28 cellular contexts compared by ENCODE assay signal in the genomic region with DNA sequence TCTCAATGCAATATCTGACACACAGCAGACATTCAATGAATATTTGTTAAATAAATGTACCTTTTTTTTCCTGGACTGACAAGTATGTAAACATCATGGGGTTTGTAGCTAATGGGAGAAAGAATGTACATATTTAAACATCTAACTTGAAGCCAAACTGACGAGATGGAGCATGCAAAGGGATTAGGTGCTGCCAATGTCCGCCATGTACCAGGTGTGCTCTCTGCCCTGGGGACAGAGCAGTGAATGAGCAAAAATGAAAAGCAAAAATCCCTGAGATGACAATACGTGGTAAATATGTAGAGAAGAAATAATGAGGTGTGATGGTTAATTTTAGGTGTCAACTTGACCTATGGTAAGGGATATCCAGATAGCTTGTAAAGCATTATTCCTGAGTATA.
"Had no signal": no experiment of that assay in that cellular context is flagged by ENCODE, and none has a peak within 500 bp of the region (broad histone marks: within the 10 kb centered on the region; RNA-seq: fewer than 3 reads in every experiment).

No MANE protein-coding gene starts in this region.

- H3K36me3 Mint-ChIP-seq: stimulated activated effector memory CD8-positive, alpha-beta T cell treated with anti-CD3 and anti-CD28 coated beads, Interleukin-12 subunit alpha, Interleukin-12 subunit beta, amount 100 ng/mL, for 72 hours; stimulated activated memory B cell treated with anti-CD40 and anti-IgM and Interleukin-4, amounts not matched to agents 10 μg/mL and 1 μg/mL and 100 μg/mL, for 72 hours; stimulated activated naive B cell treated with anti-CD40 and anti-IgM and Interleukin-4, amounts not matched to agents 10 μg/mL and 1 μg/mL and 100 μg/mL, for 72 hours; type B pancreatic cell had no signal

- H3K4me1 Mint-ChIP-seq: stimulated activated effector memory CD8-positive, alpha-beta T cell treated with anti-CD3 and anti-CD28 coated beads, Interleukin-12 subunit alpha, Interleukin-12 subunit beta, amount 100 ng/mL, for 72 hours; stimulated activated memory B cell treated with anti-CD40 and anti-IgM and Interleukin-4, amounts not matched to agents 10 μg/mL and 1 μg/mL and 100 μg/mL, for 72 hours; stimulated activated naive B cell treated with anti-CD40 and anti-IgM and Interleukin-4, amounts not matched to agents 10 μg/mL and 1 μg/mL and 100 μg/mL, for 72 hours; stimulated activated naive CD8-positive, alpha-beta T cell treated with anti-CD3 and anti-CD28 coated beads, Interleukin-15, amount 100 ng/mL, for 72 hours had no signal

- ATAC-seq: stimulated activated effector memory CD8-positive, alpha-beta T cell treated with anti-CD3 and anti-CD28 coated beads, Interleukin-12 subunit alpha, Interleukin-12 subunit beta, amount 100 ng/mL, for 72 hours; stimulated activated memory B cell treated with anti-CD40 and anti-IgM and Interleukin-4, amounts not matched to agents 10 μg/mL and 1 μg/mL and 100 μg/mL, for 72 hours; stimulated activated naive B cell treated with anti-CD40 and anti-IgM and Interleukin-4, amounts not matched to agents 10 μg/mL and 1 μg/mL and 100 μg/mL, for 72 hours; stimulated activated naive CD8-positive, alpha-beta T cell treated with anti-CD3 and anti-CD28 coated beads, Interleukin-15, amount 100 ng/mL, for 72 hours; stimulated activated naive CD8-positive, alpha-beta T cell treated with anti-CD3 and anti-CD28 coated beads, Interleukin-15, Interleukin-2, amounts not matched to agents 100 U/mL and 50 U/mL, for 24 hours; upper lobe of right lung had no signal

- H3K27me3 Mint-ChIP-seq: stimulated activated memory B cell treated with anti-CD40 and anti-IgM and Interleukin-4, amounts not matched to agents 10 μg/mL and 1 μg/mL and 100 μg/mL, for 72 hours; stimulated activated naive B cell treated with anti-CD40 and anti-IgM and Interleukin-4, amounts not matched to agents 10 μg/mL and 1 μg/mL and 100 μg/mL, for 72 hours; stimulated activated naive CD8-positive, alpha-beta T cell treated with anti-CD3 and anti-CD28 coated beads, Interleukin-15, amount 100 ng/mL, for 72 hours; stimulated activated naive CD8-positive, alpha-beta T cell treated with anti-CD3 and anti-CD28 coated beads, Interleukin-15, Interleukin-2, amounts not matched to agents 100 ng/mL and 50 ng/mL, for 24 hours had no signal

- H3K36me3 ChIP-seq: stomach, suprapubic skin, thoracic aorta, thyroid gland, tibial artery, tibial nerve, transverse colon, upper lobe of left lung, upper lobe of right lung, uterus, vagina had no signal

- DNase-seq: stimulated activated CD4-positive, alpha-beta T cell treated with anti-CD3 and anti-CD28 coated beads, Interleukin-2, amount 100 ng/mL, for 48 hours; stimulated activated CD4-positive, alpha-beta T cell treated with anti-CD3 and anti-CD28 coated beads, Interleukin-4, amount 100 ng/mL, for 1 hour; stimulated activated CD4-positive, alpha-beta T cell treated with anti-CD3 and anti-CD28 coated beads, Interleukin-4, amount 100 ng/mL, for 24 hours; stimulated activated CD4-positive, alpha-beta T cell treated with anti-CD3 and anti-CD28 coated beads, Interleukin-4, amount 100 ng/mL, for 4 hours; stimulated activated CD8-positive, alpha-beta memory T cell treated with anti-CD3 and anti-CD28 coated beads, Interleukin-4, amount 100 ng/mL, for 48 hours; stimulated activated naive B cell treated with anti-CD40 and anti-IgM and Interleukin-4, amounts not matched to agents 10 μg/mL and 1 μg/mL and 100 μg/mL, for 72 hours; stimulated activated naive CD4-positive, alpha-beta T cell; stimulated activated naive CD4-positive, alpha-beta T cell treated with Interleukin-2 at 50 U/mL for 16 hours; stimulated activated naive CD8-positive, alpha-beta T cell treated with anti-CD3 and anti-CD28 coated beads, Interleukin-15, amount 100 ng/mL, for 72 hours; stimulated activated naive CD8-positive, alpha-beta T cell treated with anti-CD3 and anti-CD28 coated beads, Interleukin-15, Interleukin-2, amounts not matched to agents 100 U/mL and 50 U/mL, for 24 hours; stomach; substantia nigra; testis; thyroid gland; tibial artery; transverse colon; upper lobe of left lung; upper lobe of right lung; uterus had no signal

- H3K4me3 ChIP-seq: stomach, suprapubic skin, testis, thoracic aorta, thyroid gland, tibial artery, tibial nerve, transverse colon, upper lobe of left lung, upper lobe of right lung, uterus, vagina had no signal

- FAIRE-seq: urothelium cell line had no signal

- H3K27me3 ChIP-seq: stomach, suprapubic skin, testis, thyroid gland, tibial artery, tibial nerve, transverse colon, upper lobe of left lung, upper lobe of right lung, uterus, vagina had no signal

- H3K27ac ChIP-seq: stomach, suprapubic skin, testis, thoracic aorta, thyroid gland, tibial artery, tibial nerve, transverse colon, upper lobe of left lung, upper lobe of right lung, uterus, vagina had no signal

- H3K4me1 ChIP-seq: stomach, suprapubic skin, testis, thyroid gland, tibial artery, tibial nerve, transverse colon, upper lobe of left lung, upper lobe of right lung, uterus, vagina had no signal

- H3K4me3 Mint-ChIP-seq: stimulated activated effector memory CD8-positive, alpha-beta T cell treated with anti-CD3 and anti-CD28 coated beads, Interleukin-12 subunit alpha, Interleukin-12 subunit beta, amount 100 ng/mL, for 72 hours; stimulated activated memory B cell treated with anti-CD40 and anti-IgM and Interleukin-4, amounts not matched to agents 10 μg/mL and 1 μg/mL and 100 μg/mL, for 72 hours; stimulated activated naive B cell treated with anti-CD40 and anti-IgM and Interleukin-4, amounts not matched to agents 10 μg/mL and 1 μg/mL and 100 μg/mL, for 72 hours; stimulated activated naive CD8-positive, alpha-beta T cell treated with anti-CD3 and anti-CD28 coated beads, Interleukin-15, amount 100 ng/mL, for 72 hours; stimulated activated naive CD8-positive, alpha-beta T cell treated with anti-CD3 and anti-CD28 coated beads, Interleukin-15, Interleukin-2, amounts not matched to agents 100 ng/mL and 50 ng/mL, for 24 hours; type B pancreatic cell had no signal

- H3K27ac Mint-ChIP-seq: stimulated activated effector memory CD8-positive, alpha-beta T cell treated with anti-CD3 and anti-CD28 coated beads, Interleukin-12 subunit alpha, Interleukin-12 subunit beta, amount 100 ng/mL, for 72 hours; stimulated activated memory B cell treated with anti-CD40 and anti-IgM and Interleukin-4, amounts not matched to agents 10 μg/mL and 1 μg/mL and 100 μg/mL, for 72 hours; stimulated activated naive B cell treated with anti-CD40 and anti-IgM and Interleukin-4, amounts not matched to agents 10 μg/mL and 1 μg/mL and 100 μg/mL, for 72 hours; stimulated activated naive CD8-positive, alpha-beta T cell treated with anti-CD3 and anti-CD28 coated beads, Interleukin-15, amount 100 ng/mL, for 72 hours; stimulated activated naive CD8-positive, alpha-beta T cell treated with anti-CD3 and anti-CD28 coated beads, Interleukin-15, Interleukin-2, amounts not matched to agents 100 ng/mL and 50 ng/mL, for 24 hours; type B pancreatic cell had no signal
